ENCODE assay signal across 8 cellular contexts in the genomic region with DNA sequence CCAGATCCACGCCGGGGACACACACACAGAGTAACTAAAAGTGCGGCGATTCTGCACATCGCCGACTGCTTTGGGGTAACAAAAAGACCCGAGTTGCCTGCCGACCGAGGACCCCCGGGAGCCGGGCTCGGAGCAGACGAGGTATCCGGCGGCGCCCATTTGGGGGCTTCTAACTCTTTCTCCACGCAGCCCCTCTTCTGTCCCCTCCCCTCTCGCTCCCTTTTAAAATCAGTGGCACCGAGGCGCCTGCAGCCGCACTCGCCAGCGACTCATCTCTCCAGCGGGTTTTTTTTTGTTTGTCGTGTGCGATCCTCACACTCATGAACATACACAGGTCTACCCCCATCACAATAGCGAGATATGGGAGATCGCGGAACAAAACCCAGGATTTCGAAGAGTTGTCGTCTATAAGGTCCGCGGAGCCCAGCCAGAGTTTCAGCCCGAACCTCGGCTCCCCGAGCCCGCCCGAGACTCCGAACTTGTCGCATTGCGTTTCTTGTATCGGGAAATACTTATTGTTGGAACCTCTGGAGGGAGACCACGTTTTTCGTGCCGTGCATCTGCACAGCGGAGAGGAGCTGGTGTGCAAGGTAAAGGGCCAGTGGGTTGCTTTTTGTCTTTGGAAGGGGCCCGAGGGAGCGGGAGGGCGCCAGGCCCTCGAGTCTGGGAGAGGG. TPM values are rescaled to one million over a fixed set of nuclear protein-coding genes. Genes with fewer than 3 reads are reported as not detected.
DNase-seq lines count a peak whose midpoint lies in the region; TF ChIP-seq lines count a peak whose summit lies in the region.

No MANE protein-coding gene starts in this region.

- H3K9me2 ChIP-seq in PC-9 (ENCODE audit: insufficient read depth): no peaks in the 10 kb centered on the region

- peaks cover 72% of the 10 kb centered on the region for H3K79me2 ChIP-seq in PC-9 (ENCODE audit: low read depth)

- H3K27me3 ChIP-seq in PC-9 (ENCODE audit: insufficient read depth, low read depth): no peaks in the 10 kb centered on the region

- CTCF ChIA-PET in PC-9 (lab: Charles Lee): interaction anchor here (0.6 to 3.5 kb wide), 5 partner anchors 11 to 938 kb away, joined by 3 to 19 read pairs (median 6); no protein-coding TSS in a partner anchor

- peaks cover 27% of the 10 kb centered on the region for H3K36me3 ChIP-seq in PC-9 (ENCODE audit: low read depth)

- H3F3A ChIP-seq in PC-9 (ENCODE audit: insufficient read depth, low read depth): peaks cover 46% of the 10 kb centered on the region

- H2AFZ ChIP-seq in PC-9: peak overlapping the region; percentile 79

- H3K4me2 ChIP-seq in PC-9: peak overlapping the region; percentile 93

- peaks cover 50% of the 10 kb centered on the region for H3K4me1 ChIP-seq in PC-9 (replicated peaks; ENCODE audit: insufficient read depth)

- peak overlapping the region; percentile 96 for H3K4me3 ChIP-seq in PC-9

- peak overlapping the region; percentile 94 for H3K27ac ChIP-seq in PC-9

- intact Hi-C loops in PC-9 (cut with micrococcal nuclease; ENCODE audit: unreplicated experiment): loop anchor here (1.0 to 10.0 kb wide), 8 partner anchors 167 to 1023 kb away; no protein-coding TSS in a partner anchor

- H4K20me1 ChIP-seq in PC-9 (ENCODE audit: insufficient read depth): peaks cover 32% of the 10 kb centered on the region

- POLR2A ChIA-PET in PC-9 (lab: Charles Lee; ENCODE audit: unreplicated experiment): interaction anchor here (0.5 kb wide), 1 partner anchor 212 kb away, joined by 3 read pairs; no protein-coding TSS in a partner anchor

- H3K9me3 ChIP-seq in PC-9 (ENCODE audit: insufficient read depth, low read depth): no peaks in the 10 kb centered on the region

- no TSS peak for BruUV-seq in PC-9 (replicated peaks; lab: Mats Ljungman, UMichigan)

- no peak for TF ChIP-seq CTCF in PC-9 (conservative IDR thresholded peaks at IDR 0.05)

- DNase-seq in NCI-H2081 (lab: John Stamatoyannopoulos, UW) (peak; percentile 55 to 59), NCI-H2081 treated with DMSO at 0.1 percent for 48 hours (lab: John Stamatoyannopoulos, UW) (no peak), PC-9 (peak; percentile 30 to 32), astrocyte of the hippocampus (ENCODE audit: low read depth, low spot score) (peak; percentile 59), inferior parietal cortex (ENCODE audit: extremely low spot score) (peak; percentile 54), HPDE6-E6E7 (ENCODE audit: extremely low spot score) (no peak), H4 (ENCODE audit: low spot score) (no peak)
- peak; percentile 15 for DNase-seq in stimulated activated CD4-positive, alpha-beta T cell treated with anti-CD3 and anti-CD28 coated beads, Interleukin-1b, Interleukin-23, amount 100 ng/mL, for 48 hours

RNA-seq across cellular contexts. Expression of a gene that starts 1.4 kb away (rescaled TPM):
- total RNA-seq in PC-9 (2021): 18.9 and 20.2 TPM in 2 replicates
- 31.4 and 34.8 TPM in 2 replicates for total RNA-seq in H4 (2014; rRNA removed; shearing (Covaris generic))

Comparison
In these comparisons a context has a peak if more than half of its experiments do, and no peak if none do; other contexts are left out.
1. DNase-seq: peak in NCI-H2081 (2 of 2), PC-9 (2 of 2), astrocyte of the hippocampus (single experiment), inferior parietal cortex (single experiment) and stimulated activated CD4-positive, alpha-beta T cell treated with anti-CD3 and anti-CD28 coated beads, Interleukin-1b, Interleukin-23, amount 100 ng/mL, for 48 hours (single experiment); none in NCI-H2081 treated with DMSO at 0.1 percent for 48 hours (single experiment), HPDE6-E6E7 (single experiment) and H4 (single experiment).